In the genomic region with DNA sequence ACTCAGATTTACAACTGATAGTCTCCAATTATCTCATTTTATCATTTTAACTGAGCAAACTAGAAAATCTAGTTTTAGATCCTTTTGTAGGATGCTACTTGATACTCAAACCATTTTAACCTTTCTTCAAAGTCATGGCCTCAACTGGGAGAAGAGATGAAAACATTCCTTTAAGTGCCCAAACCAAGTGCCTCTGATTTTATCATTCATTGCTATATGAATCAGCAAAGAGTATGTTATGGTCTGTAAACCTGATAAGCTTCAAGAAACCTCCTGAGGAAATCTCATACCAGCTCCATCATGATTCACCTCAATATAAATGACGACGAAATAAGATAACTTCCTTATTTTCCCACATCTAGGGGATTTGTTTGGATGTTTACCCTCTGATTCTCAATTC, we compare ENCODE assay signal across 24 cellular contexts.
DNase-seq lines count a peak whose midpoint lies in the region; FAIRE-seq and TF ChIP-seq lines count a peak whose summit lies in the region.
"Had no signal": no experiment of that assay in that cellular context is flagged by ENCODE, and none has a peak within 500 bp of the region (broad histone marks: within the 10 kb centered on the region; RNA-seq: fewer than 3 reads in every experiment).

No MANE protein-coding gene starts in this region.

- no peak overlapping the region for H3K27ac ChIP-seq in colonic mucosa
- H3K27ac ChIP-seq: adrenal gland, esophagus squamous epithelium, KMS-11, right atrium auricular region had no signal

- no peaks in the 10 kb centered on the region for H3K36me3 ChIP-seq in bronchial epithelial cell (ENCODE audit: control insufficient read depth, insufficient read depth, low read length)
- H3K36me3 ChIP-seq in kidney epithelial cell (ENCODE audit: control insufficient read depth, insufficient read depth, low read length), result no peaks in the 10 kb centered on the region
- H3K36me3 ChIP-seq in colonic mucosa, result no peaks in the 10 kb centered on the region
- H3K36me3 ChIP-seq: adrenal gland, esophagus squamous epithelium, right atrium auricular region had no signal

- intact Hi-C loops in colonic mucosa (cut with DNase I), result no loop called here

- DNase-seq in AG04449 (ENCODE audit: low read depth, low spot score) (peak; percentile 31), NCI-H226 (peak; percentile 71), bronchial epithelial cell (ENCODE audit: low read depth) (peak; percentile 85), kidney epithelial cell (ENCODE audit: low read depth) (peak; percentile 5), colonic mucosa (no peak), T1000 (lab: John Stamatoyannopoulos, UW) (no peak), GM20000 (ENCODE audit: low spot score) (no peak)
- no peak for DNase-seq in stimulated activated CD4-positive, alpha-beta T cell treated with anti-CD3 and anti-CD28 coated beads, Interleukin-1b, Interleukin-23, amount 100 ng/mL, for 48 hours
- DNase-seq: activated T-cell treated with anti-CD3 and anti-CD28 coated beads, Interleukin-2, amount 50 U/mL, for 24 hours; adrenal gland; Calu3; cerebellar nuclear complex; effector memory CD8-positive, alpha-beta T cell; esophagus squamous epithelium; H7; left colon; naive thymus-derived CD4-positive, alpha-beta T cell; NCI-H187; NCI-H82; SHP77 treated with DMSO at 0.1 percent for 48 hours; T-cell had no signal

- CTCF ChIA-PET in AG04449 (lab: Yijun Ruan, JAX), result no interaction called here

- no peak overlapping the region for H3K9ac ChIP-seq in colonic mucosa (ENCODE audit: low read depth in 2 of 2, low read length in 2 of 2)
- H3K9ac ChIP-seq: KMS-11 had no signal

- no peaks in the 10 kb centered on the region for H3K9me3 ChIP-seq in colonic mucosa
- H3K9me3 ChIP-seq: adrenal gland, esophagus squamous epithelium, right atrium auricular region had no signal

- no peaks in the 10 kb centered on the region for H3K4me1 ChIP-seq in colonic mucosa
- H3K4me1 ChIP-seq: adrenal gland, right atrium auricular region had no signal

- FAIRE-seq in bronchial epithelial cell (lab: Jason Lieb, UNC), result no peak
- FAIRE-seq: TTC549 had no signal

- no peaks in the 10 kb centered on the region for H3K27me3 ChIP-seq in bronchial epithelial cell (ENCODE audit: control insufficient read depth, insufficient read depth, low read length)
- H3K27me3 ChIP-seq in kidney epithelial cell (ENCODE audit: control insufficient read depth, insufficient read depth, low read length), result no peaks in the 10 kb centered on the region
- H3K27me3 ChIP-seq in colonic mucosa, result no peaks in the 10 kb centered on the region
- H3K27me3 ChIP-seq: adrenal gland, esophagus squamous epithelium, right atrium auricular region had no signal

- TF ChIP-seq CTCF in AG04449 (IDR thresholded peaks at IDR 0.05; ENCODE audit: insufficient read depth, low read length, missing control alignments) (no peak), bronchial epithelial cell (IDR thresholded peaks at IDR 0.05; ENCODE audit: insufficient read depth, low read length, severe bottlenecking) (no peak), kidney epithelial cell (IDR thresholded peaks at IDR 0.05; ENCODE audit: insufficient read depth, low read length, poor library complexity, severe bottlenecking) (no peak), colonic mucosa (IDR thresholded peaks at IDR 0.05) (no peak), GM20000 (IDR thresholded peaks at IDR 0.05; ENCODE audit: extremely low read depth, missing control alignments) (no peak)

- POLR2A ChIA-PET in AG04449 (lab: Yijun Ruan, JAX), result no interaction called here

- H3K4me3 ChIP-seq in AG04449 (ENCODE audit: low read depth, low read length) (no peak overlapping the region), bronchial epithelial cell (ENCODE audit: low read depth, low read length) (no peak overlapping the region), kidney epithelial cell (ENCODE audit: low read depth, low read length) (no peak overlapping the region), colonic mucosa (no peak overlapping the region)
- H3K4me3 ChIP-seq: adrenal gland, esophagus squamous epithelium, right atrium auricular region had no signal

Comparison
In these comparisons a context has a peak if more than half of its experiments do, and no peak if none do; other contexts are left out.
1. DNase-seq: peak in AG04449 (single experiment), NCI-H226 (single experiment), bronchial epithelial cell (single experiment) and kidney epithelial cell (single experiment); none in colonic mucosa (single experiment), T1000 (single experiment), stimulated activated CD4-positive, alpha-beta T cell treated with anti-CD3 and anti-CD28 coated beads, Interleukin-1b, Interleukin-23, amount 100 ng/mL, for 48 hours (single experiment) and GM20000 (single experiment).